8 cellular contexts compared by ENCODE assay signal in genomic region chr1:45011837-45012638, GRCh38. TPM values are rescaled to one million over a fixed set of nuclear protein-coding genes. Genes with fewer than 3 reads are reported as not detected.
DNase-seq lines count a peak whose midpoint lies in the region; FAIRE-seq and TF ChIP-seq lines count a peak whose summit lies in the region.

Gene UROD (plus strand): TSS chr1:45012254. CDS start chr1:45012266, 12 bp downstream.

- peak within 1 kb of the TSS; percentile 99 for H3K4me2 ChIP-seq in SK-N-SH

- 3% methylated on average over 19 of the region's 21 CpGs for WGBS in SK-N-SH (ENCODE audit: low lambda C conversion rate)
- 1% methylated on average over 16 of the region's 21 CpGs for WGBS in suprapubic skin

- H2AFZ ChIP-seq in SK-N-SH (ENCODE audit: low read depth), result peak within 1 kb of the TSS; percentile 100

- H3K27me3 ChIP-seq in SK-N-SH (ENCODE audit: insufficient read depth), result no peaks in the 10 kb centered on the region
- no peaks in the 10 kb centered on the region for H3K27me3 ChIP-seq in suprapubic skin

- peak; percentile 92 for DNase-seq in HFF-Myc (ENCODE audit: extremely low read depth, low read depth)
- peak; percentile 98 for DNase-seq in NAMALWA (ENCODE audit: low spot score)
- DNase-seq in SK-N-SH, result peak; percentile 92
- DNase-seq in activated naive CD4-positive, alpha-beta T cell treated with anti-CD3 and anti-CD28 coated beads, Interleukin-2, amount 50 U/mL, for 16 hours, result peak; percentile 92
- peak; percentile 96 for DNase-seq in globus pallidus (ENCODE audit: low spot score)
- DNase-seq in nucleus accumbens (lab: John Stamatoyannopoulos, UW), result peak; percentile 20 to 95 (median 84)
- peak; percentile 94 to 95 for DNase-seq in suprapubic skin (ENCODE audit: low spot score in 2 of 2)

- peaks cover 39% of the 10 kb centered on the region; the same call in 1 of the 2 replicates for H3K79me2 ChIP-seq in SK-N-SH (ENCODE audit: insufficient read depth)

- H3F3A ChIP-seq in SK-N-SH (replicated peaks; ENCODE audit: insufficient read depth), result peaks cover 5% of the 10 kb centered on the region

- H3K9ac ChIP-seq in SK-N-SH, result peak within 1 kb of the TSS; percentile 86

- H3K4me3 ChIP-seq in HFF-Myc (replicated peaks; ENCODE audit: low read depth, low read length) (peak within 1 kb of the TSS; percentile 96), SK-N-SH (ENCODE audit: low read depth in 2 of 2, low read length in 1 of 2) (peak within 1 kb of the TSS; percentile 93 to 96), suprapubic skin (peak within 1 kb of the TSS; percentile 94)

- TF ChIP-seq EP300 in SK-N-SH (IDR thresholded peaks at IDR 0.05; ENCODE audit: borderline replicate concordance in 1 of 2, low read depth in 1 of 2, low read length in 1 of 2), result 0 out of 4 replicates have a peak, but pooled peaks of 1 of the 2 experiments have one; percentile 33
- TF ChIP-seq EP300 in suprapubic skin (IDR thresholded peaks at IDR 0.05), result no peak

- TF ChIP-seq CTCF in HFF-Myc (IDR thresholded peaks at IDR 0.05; ENCODE audit: low read depth, low read length, missing control alignments), result no peak
- no peak for TF ChIP-seq CTCF in SK-N-SH (IDR thresholded peaks at IDR 0.05)
- no peak for TF ChIP-seq CTCF in suprapubic skin (IDR thresholded peaks at IDR 0.05)

- CTCF ChIA-PET in SK-N-SH (lab: Yijun Ruan, JAX), result interaction anchor here (1.0 to 13.4 kb wide), 14 partner anchors 9 to 481 kb away, joined by 3 to 470 read pairs (median 5); partner anchors contain the start of gene PTCH2

- H3K27ac ChIP-seq in SK-N-SH (ENCODE audit: low read depth in 2 of 2, low read length in 1 of 2) (peak within 1 kb of the TSS; percentile 69 to 87), suprapubic skin (peak within 1 kb of the TSS; percentile 90)

- peaks cover 6 to 36% of the 10 kb centered on the region in 2 experiments for H3K4me1 ChIP-seq in SK-N-SH (ENCODE audit: control insufficient read depth in 1 of 2, insufficient read depth in 2 of 2, low read depth in 1 of 2, low read length in 1 of 2)
- H3K4me1 ChIP-seq in suprapubic skin, result peaks cover 56% of the 10 kb centered on the region

- peak in 1 of 2 donors; percentile 24 for TF ChIP-seq POLR2A in suprapubic skin (IDR thresholded peaks at IDR 0.05)

- H3K9me2 ChIP-seq in SK-N-SH, result no peaks in the 10 kb centered on the region

- peak; percentile 97 for FAIRE-seq in G401.6 (lab: Jason Lieb, UNC)

- no peaks in the 10 kb centered on the region for H3K9me3 ChIP-seq in SK-N-SH
- H3K9me3 ChIP-seq in suprapubic skin, result no peaks in the 10 kb centered on the region

- POLR2A ChIA-PET in SK-N-SH (lab: Yijun Ruan, JAX), result interaction anchor here (1.2 to 4.6 kb wide), 11 partner anchors 169 to 510 kb away, joined by 3 to 50 read pairs (median 6); partner anchors contain the start of genes MUTYH, PLK3, PRDX1 and PTCH2

- H3K36me3 ChIP-seq in SK-N-SH (replicated peaks in 1 of 2; ENCODE audit: control insufficient read depth in 1 of 2, insufficient read depth in 2 of 2, low read length in 1 of 2) (peaks cover 3 to 45% of the 10 kb centered on the region in 2 experiments), suprapubic skin (peaks cover 38% of the 10 kb centered on the region)

- TF ChIP-seq RAD21 in SK-N-SH (IDR thresholded peaks at IDR 0.05; ENCODE audit: low read length), result no peak

- H4K20me1 ChIP-seq in SK-N-SH (ENCODE audit: insufficient read depth), result no peaks in the 10 kb centered on the region

TF ChIP-seq in SK-N-SH, 30 proteins besides CTCF, POLR2A, EP300 and RAD21 (continues in another document):
- TF ChIP-seq SMC3 (IDR thresholded peaks at IDR 0.05; ENCODE audit: low read depth, low read length), result peak; percentile 27; the same call in 1 of the 2 replicates
- TF ChIP-seq EZH2phosphoT487 (IDR thresholded peaks at IDR 0.05; ENCODE audit: borderline replicate concordance, low read depth), result no peak
- TF ChIP-seq CHD2 (IDR thresholded peaks at IDR 0.05; ENCODE audit: low read length, partially characterized antibody), result peak; percentile 80
- 0 out of 2 replicates have a peak, but pooled peaks have one; percentile 15 for TF ChIP-seq NFIC (IDR thresholded peaks at IDR 0.05; ENCODE audit: borderline replicate concordance)
- no peak for TF ChIP-seq FOXM1 (IDR thresholded peaks at IDR 0.05; ENCODE audit: low read depth)
- peak; percentile 38; the same call in 1 of the 2 replicates for TF ChIP-seq TCF12 (IDR thresholded peaks at IDR 0.05)
- TF ChIP-seq SIN3A (IDR thresholded peaks at IDR 0.05; ENCODE audit: borderline replicate concordance, low read depth, low read length), result peak; percentile 98
- peak; percentile 95 for TF ChIP-seq POLR2AphosphoS5 (IDR thresholded peaks at IDR 0.05; ENCODE audit: low read depth, low read length)
- no peak for TF ChIP-seq GATA2 (CRISPR knock-in tag; IDR thresholded peaks at IDR 0.05)
- no peak for TF ChIP-seq MEF2A (IDR thresholded peaks at IDR 0.05; ENCODE audit: borderline replicate concordance, low read depth)
- peak; percentile 54 for TF ChIP-seq MAX (IDR thresholded peaks at IDR 0.05; ENCODE audit: low read depth)
- TF ChIP-seq PBX3 (IDR thresholded peaks at IDR 0.05), result peak; percentile 57
- TF ChIP-seq TAF1 (IDR thresholded peaks at IDR 0.05; ENCODE audit: borderline replicate concordance, low read depth, low read length), result peak; percentile 81
- TF ChIP-seq MXI1 (IDR thresholded peaks at IDR 0.05; ENCODE audit: low read depth, low read length), result peak; percentile 88
- no peak for TF ChIP-seq IRF3 (IDR thresholded peaks at IDR 0.05; ENCODE audit: low read depth, low read length)
- TF ChIP-seq ELF1 (IDR thresholded peaks at IDR 0.05), result peak; percentile 70
- TF ChIP-seq USF2 (IDR thresholded peaks at IDR 0.05; ENCODE audit: borderline replicate concordance, low read depth, low read length), result peak; percentile 72
- TF ChIP-seq USF1 (IDR thresholded peaks at IDR 0.05; ENCODE audit: borderline replicate concordance, low read depth), result peak; percentile 97

RNA-seq across cellular contexts. Expression of gene UROD, which starts in this region (rescaled TPM):
- 230 and 247 TPM in 2 replicates for polyA plus RNA-seq in SK-N-SH (2012; rRNA removed)
- 122 and 163 TPM in 2 replicates for polyA plus RNA-seq in SK-N-SH (2012; cell fraction: cytosol; rRNA removed)
- 383 and 398 TPM in 2 replicates for polyA plus RNA-seq in SK-N-SH (2012; cell fraction: nucleus; rRNA removed)
- 10 to 100 TPM; 45.4 to 65.9 (median 57.2) TPM for total RNA-seq in suprapubic skin

Comparison
In these comparisons a context has a peak if more than half of its experiments do, and no peak if none do; other contexts are left out.
1. Peak in every context shown above with its lines: DNase-seq, H3K4me3 ChIP-seq and H3K27ac ChIP-seq.